In the genomic region with DNA sequence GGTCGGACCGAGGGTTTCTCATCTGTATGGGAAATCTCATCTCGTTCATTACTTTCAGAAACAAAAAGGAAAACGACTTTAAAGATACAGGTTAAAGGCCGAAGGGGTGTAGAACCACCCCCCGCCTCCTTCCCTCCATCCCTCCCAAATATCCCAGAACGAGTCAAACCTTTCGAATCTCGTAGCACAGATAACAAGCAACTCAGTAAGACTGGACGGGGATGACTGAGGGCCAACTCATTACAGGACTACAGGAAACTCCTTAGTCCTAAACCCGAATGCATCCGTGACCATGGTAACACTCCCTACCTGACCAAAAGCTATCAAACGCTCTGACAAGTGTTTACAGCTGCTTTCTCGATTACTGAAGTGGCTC, we compare ENCODE assay signal across 8 cellular contexts. TPM values are rescaled to one million over a fixed set of nuclear protein-coding genes. Genes with fewer than 3 reads are reported as not detected.
DNase-seq lines count a peak whose midpoint lies in the region; ATAC-seq and TF ChIP-seq lines count a peak whose summit lies in the region.
"Not testable (repeated sequence)": the region's sequence is repeated elsewhere in the genome, so short reads cannot be mapped to it uniquely, and the experiment has no call there.

No MANE protein-coding gene starts in this region.

- H3K36me3 ChIP-seq in BJ (ENCODE audit: control insufficient read depth, insufficient read depth, low read length); sigmoid colon: not testable (repeated sequence)

- TF ChIP-seq POLR2A in sigmoid colon (IDR thresholded peaks at IDR 0.05), result not testable (repeated sequence)

- intact Hi-C loops in dorsolateral prefrontal cortex (cut with DNase I); sigmoid colon (cut with DNase I): not testable (repeated sequence)

- H3K9me3 Mint-ChIP-seq in activated CD4-positive, alpha-beta T cell treated with anti-CD3 and anti-CD28 coated beads, Interleukin-2, amount 10 ng/mL, durations not matched to agents 7 days and 5 days, result not testable (repeated sequence)

- not testable (repeated sequence) for TF ChIP-seq EP300 in sigmoid colon (IDR thresholded peaks at IDR 0.05)

- peaks cover 12% of the 10 kb centered on the region for H3K4me1 Mint-ChIP-seq in activated CD4-positive, alpha-beta T cell treated with anti-CD3 and anti-CD28 coated beads, Interleukin-2, amount 10 ng/mL, durations not matched to agents 7 days and 5 days

- 1 to 2% methylated on average over 11 of the region's 14 CpGs for WGBS in sigmoid colon, 2 donors

- H3K27ac ChIP-seq in dorsolateral prefrontal cortex (peak overlapping the region in 1 of 59 donors; percentile 84), sigmoid colon (peak overlapping the region; percentile 62 to 91 (median 89))

- ATAC-seq in GM19351 (IDR thresholded peaks at IDR 0.05; ENCODE audit: unreplicated experiment) (peak; percentile 22), HG03103 (IDR thresholded peaks at IDR 0.05; ENCODE audit: low read depth, unreplicated experiment) (peak; percentile 8)

- not testable (repeated sequence) for H3K27me3 ChIP-seq in BJ (ENCODE audit: control insufficient read depth, insufficient read depth, low read length); dorsolateral prefrontal cortex; sigmoid colon

- CTCF ChIA-PET in BJ (lab: Yijun Ruan, JAX); activated CD4-positive, alpha-beta T cell treated with anti-CD3 and anti-CD28 coated beads, Interleukin-2, amount 10 ng/mL, durations not matched to agents 7 days and 5 days (lab: Charles Lee): not testable (repeated sequence)

- H3K4me1 ChIP-seq in sigmoid colon, result not testable (repeated sequence)

- not testable (repeated sequence) for H3K27me3 Mint-ChIP-seq in activated CD4-positive, alpha-beta T cell treated with anti-CD3 and anti-CD28 coated beads, Interleukin-2, amount 10 ng/mL, durations not matched to agents 7 days and 5 days

- H3K36me3 Mint-ChIP-seq in activated CD4-positive, alpha-beta T cell treated with anti-CD3 and anti-CD28 coated beads, Interleukin-2, amount 10 ng/mL, durations not matched to agents 7 days and 5 days (ENCODE audit: low read depth), result not testable (repeated sequence)

- DNase-seq in BJ (ENCODE audit: low read depth); dorsolateral prefrontal cortex: not testable (repeated sequence)
- peak; percentile 20 for DNase-seq in NCI-H69 (lab: John Stamatoyannopoulos, UW)
- peak; percentile 19 for DNase-seq in activated CD4-positive, alpha-beta T cell treated with anti-CD3 and anti-CD28 coated beads, Interleukin-2, amount 10 ng/mL, durations not matched to agents 7 days and 5 days
- DNase-seq in iris pigment epithelial cell (ENCODE audit: low read depth), result peak; percentile 1
- DNase-seq in sigmoid colon, result peak; percentile 64

- peak overlapping the region; percentile 94 for H3K4me3 Mint-ChIP-seq in activated CD4-positive, alpha-beta T cell treated with anti-CD3 and anti-CD28 coated beads, Interleukin-2, amount 10 ng/mL, durations not matched to agents 7 days and 5 days

- POLR2A ChIA-PET in BJ (lab: Charles Lee); activated CD4-positive, alpha-beta T cell treated with anti-CD3 and anti-CD28 coated beads, Interleukin-2, amount 10 ng/mL, durations not matched to agents 7 days and 5 days (lab: Charles Lee): not testable (repeated sequence)

- H3K4me3 ChIP-seq in BJ (ENCODE audit: low read depth, low read length), result peak overlapping the region; percentile 38
- H3K4me3 ChIP-seq in dorsolateral prefrontal cortex, result peak overlapping the region in 54 of 59 donors; percentile 24 to 79 (median 64)
- H3K4me3 ChIP-seq in sigmoid colon, result peak overlapping the region in 3 of 4 donors; percentile 53 to 57 (median 54)

- TF ChIP-seq CTCF in BJ (IDR thresholded peaks at IDR 0.05; ENCODE audit: insufficient read depth, low read depth, low read length); dorsolateral prefrontal cortex (IDR thresholded peaks at IDR 0.05 in 54 of 56, conservative IDR thresholded peaks at IDR 0.05 in 2 of 56; ENCODE audit: low read depth in 1 of 56, partially characterized antibody in 56 of 56); sigmoid colon (IDR thresholded peaks at IDR 0.05): not testable (repeated sequence)

- H3K9me3 ChIP-seq in sigmoid colon, result not testable (repeated sequence)

- peak overlapping the region; percentile 100 for H3K27ac Mint-ChIP-seq in activated CD4-positive, alpha-beta T cell treated with anti-CD3 and anti-CD28 coated beads, Interleukin-2, amount 10 ng/mL, durations not matched to agents 7 days and 5 days

RNA-seq across cellular contexts. Expression of a gene that starts 29.0 kb away (rescaled TPM):
- polyA plus RNA-seq in BJ (2011; rRNA removed) (not detected in 2 replicates), sigmoid colon (10 to 100 TPM in 1 of 3 donors, 1 to 10 TPM in 2; 6.0 to 12.0 (median 7.9) TPM)
- not detected in 2 replicates for polyA minus RNA-seq in BJ (2011; rRNA and poly(A)+ RNA removed)
- total RNA-seq in activated CD4-positive, alpha-beta T cell treated with anti-CD3 and anti-CD28 coated beads, Interleukin-2, amount 10 ng/mL, durations not matched to agents 7 days and 5 days, result not detected
- total RNA-seq in dorsolateral prefrontal cortex (10 to 100 TPM in 77 of 120 experiments, 1 to 10 TPM in 43; 1.1 to 67.4 (median 12.9) TPM), sigmoid colon (1 to 10 TPM in 2 of 4 donors, under 1 TPM in 2; 0.55 to 5.8 (median 2.1) TPM)
